Comparison of ENCODE assay signal across 14 cellular contexts in the genomic region with DNA sequence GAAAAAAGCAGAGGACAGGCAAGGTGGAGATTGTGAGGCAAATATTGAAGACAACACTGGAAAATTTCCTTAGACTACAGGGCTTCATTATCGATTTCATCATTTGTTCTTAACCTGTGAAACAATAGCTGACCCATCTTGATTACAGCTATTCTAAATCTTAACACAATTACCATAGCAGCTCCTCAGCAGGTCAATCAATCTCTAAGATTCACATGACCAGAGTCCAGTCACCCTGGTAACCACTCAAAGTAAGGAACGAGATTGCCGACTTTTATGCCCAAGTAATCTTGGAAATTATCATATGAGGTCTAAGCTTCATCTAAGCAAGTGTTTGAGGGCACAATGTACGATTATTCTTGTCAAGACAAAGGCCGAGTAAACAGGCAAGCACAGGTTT.
"Had no signal": no experiment of that assay in that cellular context is flagged by ENCODE, and none has a peak within 500 bp of the region (broad histone marks: within the 10 kb centered on the region; RNA-seq: fewer than 3 reads in every experiment).

No MANE protein-coding gene starts in this region.

- H3K9me3 Mint-ChIP-seq: activated CD4-positive, alpha-beta memory T cell treated with anti-CD3 and anti-CD28 coated beads, Interleukin-2, amount 10 ng/mL, durations not matched to agents 7 days and 5 days; activated naive CD8-positive, alpha-beta T cell treated with anti-CD3 and anti-CD28 coated beads, Interleukin-2, amount 50 U/mL, for 24 hours; mesothelial cell of epicardium; naive B cell had no signal

- H3K36me3 ChIP-seq: upper lobe of left lung had no signal

- ATAC-seq: activated CD4-positive, CD25-positive, alpha-beta regulatory T cell treated with anti-CD3 and anti-CD28 coated beads, Interleukin-2, amount 50 U/mL, for 24 hours; activated naive CD8-positive, alpha-beta T cell treated with anti-CD3 and anti-CD28 coated beads, Interleukin-2, amount 50 U/mL, for 24 hours; SK-N-SH treated with all-trans-retinoic acid at 6 μM for 48 hours had no signal

- H3K4me3 Mint-ChIP-seq: activated CD4-positive, alpha-beta memory T cell treated with anti-CD3 and anti-CD28 coated beads, Interleukin-2, amount 10 ng/mL, durations not matched to agents 7 days and 5 days; activated naive CD8-positive, alpha-beta T cell treated with anti-CD3 and anti-CD28 coated beads, Interleukin-2, amount 50 U/mL, for 24 hours; mesothelial cell of epicardium; naive B cell; T-helper 1 cell treated with Interleukin-12 subunit alpha and Interleukin-12 subunit beta and Interleukin-4 antibody, amounts not matched to agents 30 μg/mL and 1 μg/mL, for 36 hours had no signal

- H3K4me1 Mint-ChIP-seq: activated CD4-positive, alpha-beta memory T cell treated with anti-CD3 and anti-CD28 coated beads, Interleukin-2, amount 10 ng/mL, durations not matched to agents 7 days and 5 days; naive B cell had no signal

- H3K4me3 ChIP-seq: coronary artery, hepatocyte, upper lobe of left lung had no signal

- H3K27ac ChIP-seq: hepatocyte had no signal

- H3K27ac Mint-ChIP-seq: activated CD4-positive, alpha-beta memory T cell treated with anti-CD3 and anti-CD28 coated beads, Interleukin-2, amount 10 ng/mL, durations not matched to agents 7 days and 5 days; activated naive CD8-positive, alpha-beta T cell treated with anti-CD3 and anti-CD28 coated beads, Interleukin-2, amount 50 U/mL, for 24 hours; mesothelial cell of epicardium; T-helper 1 cell treated with Interleukin-12 subunit alpha and Interleukin-12 subunit beta and Interleukin-4 antibody, amounts not matched to agents 30 μg/mL and 1 μg/mL, for 36 hours had no signal

- H3K9me3 ChIP-seq: upper lobe of left lung had no signal

- H3K27me3 ChIP-seq: hepatocyte, upper lobe of left lung had no signal

- H3K27me3 Mint-ChIP-seq: activated CD4-positive, alpha-beta memory T cell treated with anti-CD3 and anti-CD28 coated beads, Interleukin-2, amount 10 ng/mL, durations not matched to agents 7 days and 5 days; activated naive CD8-positive, alpha-beta T cell treated with anti-CD3 and anti-CD28 coated beads, Interleukin-2, amount 50 U/mL, for 24 hours; naive B cell had no signal

- DNase-seq: activated CD4-positive, alpha-beta memory T cell treated with anti-CD3 and anti-CD28 coated beads, Interleukin-2, amount 10 ng/mL, durations not matched to agents 7 days and 5 days; activated naive CD8-positive, alpha-beta T cell treated with anti-CD3 and anti-CD28 coated beads, Interleukin-2, amount 50 U/mL, for 24 hours; effector CD4-positive, alpha-beta T cell; kidney; naive B cell; stimulated activated CD4-positive, alpha-beta T cell treated with anti-CD3 and anti-CD28 coated beads, Interleukin-2, amount 100 ng/mL, for 48 hours; stimulated activated naive CD4-positive, alpha-beta T cell treated with Interleukin-2 at 50 U/mL for 16 hours; upper lobe of left lung had no signal

- H3K36me3 Mint-ChIP-seq: mesothelial cell of epicardium had no signal
